In the genomic region with DNA sequence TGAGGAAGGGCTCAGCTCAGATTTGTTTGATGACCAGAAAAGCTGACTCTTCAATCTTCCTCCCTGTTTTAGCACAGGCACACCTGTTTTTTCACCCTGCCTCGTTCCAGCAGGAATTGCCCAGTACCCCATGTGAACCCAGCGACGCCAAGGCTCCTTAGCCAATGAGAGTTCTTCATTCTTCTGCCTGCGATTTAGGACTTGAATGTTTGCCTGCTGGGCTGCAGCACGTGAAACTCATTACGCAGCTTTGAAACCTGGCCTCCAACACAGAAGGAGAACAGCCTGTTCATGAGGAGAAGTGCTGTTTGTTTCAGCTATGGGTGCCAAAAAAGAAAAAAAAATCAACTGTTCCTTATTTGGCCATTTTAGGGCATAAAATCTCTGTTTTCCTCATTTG, we compare ENCODE assay signal across 25 cellular contexts.
A peak's percentile ranks its signal among the peaks of the same experiment; 100 is the strongest.
DNase-seq lines count a peak whose midpoint lies in the region; TF ChIP-seq lines count a peak whose summit lies in the region.
"Had no signal": no experiment of that assay in that cellular context is flagged by ENCODE, and none has a peak within 500 bp of the region (broad histone marks: within the 10 kb centered on the region; RNA-seq: fewer than 3 reads in every experiment).

No MANE protein-coding gene starts in this region.

- H3K27ac ChIP-seq in VCaP (peak overlapping the region; percentile 15; the same call in 1 of the 2 replicates), neural progenitor cell (no peak overlapping the region), uterus (no peak overlapping the region)
- H3K27ac ChIP-seq: ascending aorta, GM23248, HL-60, psoas muscle, SK-N-MC had no signal

- in situ Hi-C loops in HAP-1 (cut with MboI; ENCODE audit: low sequenced_read_pairs): no loop called here

- no peaks in the 10 kb centered on the region for H3K27me3 ChIP-seq in neural progenitor cell
- no peaks in the 10 kb centered on the region for H3K27me3 ChIP-seq in uterus
- H3K27me3 ChIP-seq in HAP-1 (ENCODE audit: low read depth): no peaks in the 10 kb centered on the region
- H3K27me3 ChIP-seq: ascending aorta, MG63 had no signal

- TF ChIP-seq POLR2A in uterus (IDR thresholded peaks at IDR 0.05): no peak

- H3K4me3 Mint-ChIP-seq in neural progenitor cell: no peak overlapping the region
- H3K4me3 Mint-ChIP-seq: activated naive CD4-positive, alpha-beta T cell treated with anti-CD3 and anti-CD28 coated beads, Interleukin-2, amount 10 ng/mL, durations not matched to agents 7 days and 5 days; activated T-cell treated with anti-CD3 and anti-CD28 coated beads, Interleukin-2, amount 50 U/mL, for 72 hours; IgD-negative memory B cell; naive thymus-derived CD4-positive, alpha-beta T cell; stimulated activated naive CD8-positive, alpha-beta T cell treated with anti-CD3 and anti-CD28 coated beads, Interleukin-15, amount 100 ng/mL, for 72 hours; type B pancreatic cell had no signal

- peaks cover 11% of the 10 kb centered on the region for H3K36me3 Mint-ChIP-seq in neural progenitor cell
- H3K36me3 Mint-ChIP-seq: activated naive CD4-positive, alpha-beta T cell treated with anti-CD3 and anti-CD28 coated beads, Interleukin-2, amount 10 ng/mL, durations not matched to agents 7 days and 5 days; IgD-negative memory B cell; naive thymus-derived CD4-positive, alpha-beta T cell; type B pancreatic cell had no signal

- H3K27ac Mint-ChIP-seq in neural progenitor cell: peak overlapping the region; percentile 60
- H3K27ac Mint-ChIP-seq: activated naive CD4-positive, alpha-beta T cell treated with anti-CD3 and anti-CD28 coated beads, Interleukin-2, amount 10 ng/mL, durations not matched to agents 7 days and 5 days; activated T-cell treated with anti-CD3 and anti-CD28 coated beads, Interleukin-2, amount 50 U/mL, for 72 hours; IgD-negative memory B cell; naive thymus-derived CD4-positive, alpha-beta T cell; stimulated activated naive CD8-positive, alpha-beta T cell treated with anti-CD3 and anti-CD28 coated beads, Interleukin-15, amount 100 ng/mL, for 72 hours; type B pancreatic cell had no signal

- DNase-seq in fibroblast of the conjunctiva (ENCODE audit: low read depth) (peak; percentile 67), neural progenitor cell (ENCODE audit: low spot score) (peak; percentile 30), uterus (peak; percentile 27 to 33), HAP-1 (ENCODE audit: low spot score in 2 of 2) (no peak), SIG-M5 (lab: John Stamatoyannopoulos, UW) (no peak)
- DNase-seq in activated T-cell treated with anti-CD3 and anti-CD28 coated beads, Interleukin-2, amount 50 U/mL, for 1 hour: no peak
- DNase-seq: activated CD4-positive, CD25-positive, alpha-beta regulatory T cell; activated naive CD4-positive, alpha-beta T cell treated with anti-CD3 and anti-CD28 coated beads, Interleukin-2, amount 10 ng/mL, durations not matched to agents 7 days and 5 days; activated T-cell treated with anti-CD3 and anti-CD28 coated beads, Interleukin-2, amount 50 U/mL, for 72 hours; AML-193; GM23248; mesendoderm; MG63; naive thymus-derived CD4-positive, alpha-beta T cell; NCI-H1436; NCI-H774; psoas muscle; stimulated activated CD4-positive, alpha-beta T cell treated with anti-CD3 and anti-CD28 coated beads, Interleukin-4, amount 100 ng/mL, for 24 hours; stimulated activated naive CD8-positive, alpha-beta T cell treated with anti-CD3 and anti-CD28 coated beads, Interleukin-15, amount 100 ng/mL, for 72 hours had no signal

- H3K4me1 ChIP-seq in neural progenitor cell (peaks cover 29% of the 10 kb centered on the region), uterus (no peaks in the 10 kb centered on the region), HAP-1 (no peaks in the 10 kb centered on the region)
- H3K4me1 ChIP-seq: ascending aorta, psoas muscle had no signal

- no peaks in the 10 kb centered on the region for H4K20me1 ChIP-seq in neural progenitor cell (ENCODE audit: low read depth)

- H3K36me3 ChIP-seq in neural progenitor cell (no peaks in the 10 kb centered on the region), uterus (no peaks in the 10 kb centered on the region), HAP-1 (replicated peaks) (peaks cover 36% of the 10 kb centered on the region)
- H3K36me3 ChIP-seq: ascending aorta, MG63 had no signal

- intact Hi-C loops in uterus (cut with DNase I; ENCODE audit: low total_unique reads): no loop called here

- H3K27me3 Mint-ChIP-seq in neural progenitor cell (ENCODE audit: insufficient read depth, low read depth): no peaks in the 10 kb centered on the region
- H3K27me3 Mint-ChIP-seq: activated naive CD4-positive, alpha-beta T cell treated with anti-CD3 and anti-CD28 coated beads, Interleukin-2, amount 10 ng/mL, durations not matched to agents 7 days and 5 days had no signal

- H3K9me3 ChIP-seq in neural progenitor cell (ENCODE audit: low read depth) (no peaks in the 10 kb centered on the region), uterus (no peaks in the 10 kb centered on the region), HAP-1 (no peaks in the 10 kb centered on the region)
- H3K9me3 ChIP-seq: ascending aorta, MG63, psoas muscle had no signal

- TF ChIP-seq CTCF in VCaP (conservative IDR thresholded peaks at IDR 0.05) (no peak), neural progenitor cell (IDR thresholded peaks at IDR 0.05) (no peak), uterus (IDR thresholded peaks at IDR 0.05) (no peak)

- H3K9me3 Mint-ChIP-seq in neural progenitor cell: no peaks in the 10 kb centered on the region
- H3K9me3 Mint-ChIP-seq: activated naive CD4-positive, alpha-beta T cell treated with anti-CD3 and anti-CD28 coated beads, Interleukin-2, amount 10 ng/mL, durations not matched to agents 7 days and 5 days; activated T-cell treated with anti-CD3 and anti-CD28 coated beads, Interleukin-2, amount 50 U/mL, for 72 hours; IgD-negative memory B cell; stimulated activated naive CD8-positive, alpha-beta T cell treated with anti-CD3 and anti-CD28 coated beads, Interleukin-15, amount 100 ng/mL, for 72 hours; type B pancreatic cell had no signal

- H3K4me3 ChIP-seq in neural progenitor cell: no peak overlapping the region
- H3K4me3 ChIP-seq in uterus: no peak overlapping the region
- no peak overlapping the region for H3K4me3 ChIP-seq in HAP-1
- H3K4me3 ChIP-seq: ascending aorta, GM23248, MG63, psoas muscle, SK-N-MC had no signal

- H3K4me2 ChIP-seq in neural progenitor cell: peak overlapping the region; percentile 12

- no peaks in the 10 kb centered on the region for H3K79me2 ChIP-seq in neural progenitor cell (ENCODE audit: low read depth)

- H3K4me1 Mint-ChIP-seq in neural progenitor cell: peaks cover 8% of the 10 kb centered on the region
- H3K4me1 Mint-ChIP-seq: activated naive CD4-positive, alpha-beta T cell treated with anti-CD3 and anti-CD28 coated beads, Interleukin-2, amount 10 ng/mL, durations not matched to agents 7 days and 5 days; IgD-negative memory B cell; naive thymus-derived CD4-positive, alpha-beta T cell; stimulated activated naive CD8-positive, alpha-beta T cell treated with anti-CD3 and anti-CD28 coated beads, Interleukin-15, amount 100 ng/mL, for 72 hours had no signal

- H3K9ac ChIP-seq in neural progenitor cell: no peak overlapping the region
- H3K9ac ChIP-seq: GM23248 had no signal

- H3F3A ChIP-seq in neural progenitor cell (ENCODE audit: low read depth): peaks cover 29% of the 10 kb centered on the region

- no peak overlapping the region for H2AFZ ChIP-seq in neural progenitor cell (replicated peaks)
- H2AFZ ChIP-seq: GM23248 had no signal

Comparison
In these comparisons a context has a peak if more than half of its experiments do, and no peak if none do; other contexts are left out.
1. DNase-seq: peak in fibroblast of the conjunctiva (single experiment), neural progenitor cell (single experiment) and uterus (2 of 2); none in activated T-cell treated with anti-CD3 and anti-CD28 coated beads, Interleukin-2, amount 50 U/mL, for 1 hour (single experiment), HAP-1 (0 of 2) and SIG-M5 (single experiment).